In genomic region chr17:64063088-64063487, GRCh38 we compare ENCODE assay signal across 11 cellular contexts. TPM values are rescaled to one million over a fixed set of nuclear protein-coding genes. Genes with fewer than 3 reads are reported as not detected.
A peak's percentile ranks its signal among the peaks of the same experiment; 100 is the strongest.
DNase-seq lines count a peak whose midpoint lies in the region; TF ChIP-seq lines count a peak whose summit lies in the region.
"Had no signal": no experiment of that assay in that cellular context is flagged by ENCODE, and none has a peak within 500 bp of the region (broad histone marks: within the 10 kb centered on the region; RNA-seq: fewer than 3 reads in every experiment).

No MANE protein-coding gene starts in this region.

- no peaks in the 10 kb centered on the region for H3K9me3 Mint-ChIP-seq in activated naive CD4-positive, alpha-beta T cell treated with anti-CD3 and anti-CD28 coated beads for 36 hours

- DNase-seq in activated naive CD4-positive, alpha-beta T cell treated with anti-CD3 and anti-CD28 coated beads for 36 hours, result peak; percentile 38
- DNase-seq in activated naive CD4-positive, alpha-beta T cell treated with anti-CD3 and anti-CD28 coated beads, Interleukin-2, amount 50 U/mL, for 16 hours, result no peak
- DNase-seq in OCI-LY7 (ENCODE audit: low spot score) (peak; percentile 60), thyroid gland (no peak), iPS-NIHi11 (ENCODE audit: low spot score) (no peak), C1 segment of cervical spinal cord (lab: John Stamatoyannopoulos, UW) (no peak), cerebellar cortex (ENCODE audit: low spot score) (no peak)
- DNase-seq in effector memory CD4-positive, alpha-beta T cell, result no peak
- DNase-seq: NCI-H1694 treated with DMSO at 0.1 percent for 48 hours, SW 1271, testis had no signal

- no peak for TF ChIP-seq POLR2A in thyroid gland (IDR thresholded peaks at IDR 0.05)

- peak overlapping the region; percentile 66 for H3K27ac Mint-ChIP-seq in activated naive CD4-positive, alpha-beta T cell treated with anti-CD3 and anti-CD28 coated beads for 36 hours

- no peaks in the 10 kb centered on the region for H3K27me3 ChIP-seq in effector memory CD4-positive, alpha-beta T cell (replicated peaks; ENCODE audit: control insufficient read depth, insufficient read depth, low read length, poor library complexity, severe bottlenecking)
- H3K27me3 ChIP-seq in thyroid gland, result no peaks in the 10 kb centered on the region
- H3K27me3 ChIP-seq: testis had no signal

- H3K36me3 Mint-ChIP-seq in activated naive CD4-positive, alpha-beta T cell treated with anti-CD3 and anti-CD28 coated beads for 36 hours (ENCODE audit: low read depth), result peaks cover 26% of the 10 kb centered on the region

- no peaks in the 10 kb centered on the region for H4K20me1 ChIP-seq in OCI-LY7 (ENCODE audit: insufficient read depth, low read length)

- H3K4me1 Mint-ChIP-seq in activated naive CD4-positive, alpha-beta T cell treated with anti-CD3 and anti-CD28 coated beads for 36 hours (ENCODE audit: low read depth), result peaks cover 68% of the 10 kb centered on the region

- no peaks in the 10 kb centered on the region for H3K79me2 ChIP-seq in OCI-LY7 (ENCODE audit: insufficient read depth, low read depth, low read length)

- H3K27me3 Mint-ChIP-seq in activated naive CD4-positive, alpha-beta T cell treated with anti-CD3 and anti-CD28 coated beads for 36 hours (ENCODE audit: low read depth), result no peaks in the 10 kb centered on the region

- H3K27ac ChIP-seq in OCI-LY7 (ENCODE audit: low read depth, low read length, poor library complexity, severe bottlenecking) (peak overlapping the region; percentile 36), thyroid gland (peak overlapping the region in 2 of 3 donors; percentile 59 to 67)
- peak overlapping the region; percentile 43 for H3K27ac ChIP-seq in effector memory CD4-positive, alpha-beta T cell (ENCODE audit: insufficient read depth, low read length, poor library complexity, severe bottlenecking)
- H3K27ac ChIP-seq: testis had no signal

- 77 to 83% methylated on average over 5 of the region's 5 CpGs for WGBS in thyroid gland, 2 donors

- no peaks in the 10 kb centered on the region for H3K9me2 ChIP-seq in OCI-LY7 (ENCODE audit: insufficient read depth, low read length)

- H3K4me1 ChIP-seq in OCI-LY7 (ENCODE audit: insufficient read depth, low read length, poor library complexity, severe bottlenecking), result peaks cover 64% of the 10 kb centered on the region
- peaks cover 48% of the 10 kb centered on the region for H3K4me1 ChIP-seq in effector memory CD4-positive, alpha-beta T cell (ENCODE audit: control insufficient read depth, insufficient read depth, low read length, poor library complexity, severe bottlenecking)
- peaks cover 9 to 14% of the 10 kb centered on the region in 2 donors for H3K4me1 ChIP-seq in thyroid gland
- H3K4me1 ChIP-seq: testis had no signal

- H2AFZ ChIP-seq in OCI-LY7 (ENCODE audit: low read length), result peak overlapping the region; percentile 15; the same call in 1 of the 2 replicates

- BruUV-seq in OCI-LY7 (replicated peaks; lab: Mats Ljungman, UMichigan), result no TSS peak

- H3K4me3 Mint-ChIP-seq in activated naive CD4-positive, alpha-beta T cell treated with anti-CD3 and anti-CD28 coated beads for 36 hours, result no peak overlapping the region

- CTCF ChIA-PET in activated naive CD4-positive, alpha-beta T cell treated with anti-CD3 and anti-CD28 coated beads for 36 hours (lab: Charles Lee), result interaction anchor here (0.6 to 9.3 kb wide), 20 partner anchors 9 to 219 kb away, joined by 3 to 189 read pairs (median 6); partner anchors contain the start of genes CSHL1 and ERN1
- CTCF ChIA-PET in OCI-LY7 (lab: Charles Lee; ENCODE audit: unreplicated experiment), result interaction anchor here (0.6 to 4.6 kb wide), 6 partner anchors 13 to 351 kb away, joined by 3 to 41 read pairs (median 4); no protein-coding TSS in a partner anchor

- H3K4me3 ChIP-seq in OCI-LY7 (ENCODE audit: low read depth, low read length, poor library complexity, severe bottlenecking), result no peak overlapping the region
- no peak overlapping the region for H3K4me3 ChIP-seq in effector memory CD4-positive, alpha-beta T cell (ENCODE audit: insufficient read depth, low read depth, low read length, poor library complexity, severe bottlenecking)
- no peak overlapping the region for H3K4me3 ChIP-seq in thyroid gland (replicated peaks in 1 of 3)
- H3K4me3 ChIP-seq: testis had no signal

- H3K9me3 ChIP-seq in OCI-LY7 (ENCODE audit: low read length), result 0 out of 2 replicates have a peak, but pooled peaks cover 2% of the 10 kb centered on the region
- no peaks in the 10 kb centered on the region for H3K9me3 ChIP-seq in effector memory CD4-positive, alpha-beta T cell (ENCODE audit: control insufficient read depth, low read length)
- no peaks in the 10 kb centered on the region for H3K9me3 ChIP-seq in thyroid gland
- H3K9me3 ChIP-seq: testis had no signal

- intact Hi-C loops in activated naive CD4-positive, alpha-beta T cell treated with anti-CD3 and anti-CD28 coated beads for 36 hours (cut with micrococcal nuclease), result loop anchor here (1.0 kb wide), 2 partner anchors 67 to 219 kb away; partner anchors contain the start of gene ERN1
- intact Hi-C loops in OCI-LY7 (cut with micrococcal nuclease; ENCODE audit: unreplicated experiment), result loop anchor here (1.0 kb wide), 2 partner anchors 10 to 70 kb away; no protein-coding TSS in a partner anchor
- intact Hi-C loops in thyroid gland (cut with DNase I), result loop anchor here (2.0 kb wide), 1 partner anchor 68 kb away; the partner anchor contains the start of gene ERN1

- TF ChIP-seq CTCF in OCI-LY7 (conservative IDR thresholded peaks at IDR 0.05; ENCODE audit: low read length), result no peak
- no peak for TF ChIP-seq CTCF in thyroid gland (IDR thresholded peaks at IDR 0.05)

- H3K36me3 ChIP-seq in OCI-LY7 (ENCODE audit: insufficient read depth, low read length) (peaks cover 46% of the 10 kb centered on the region), thyroid gland (peaks cover 3 to 11% of the 10 kb centered on the region in 2 donors)
- H3K36me3 ChIP-seq in effector memory CD4-positive, alpha-beta T cell (ENCODE audit: control insufficient read depth, insufficient read depth, low read length), result peaks cover 42% of the 10 kb centered on the region

- POLR2A ChIA-PET in OCI-LY7 (lab: Charles Lee), result interaction anchor here (0.6 to 2.1 kb wide), 7 partner anchors 12 to 167 kb away, joined by 3 to 17 read pairs (median 5); partner anchors contain the start of gene ERN1

- peak overlapping the region; percentile 47 for H3K4me2 ChIP-seq in OCI-LY7 (ENCODE audit: low read length)

RNA-seq across cellular contexts. Expression of gene ICAM2, which starts 42.7 kb away (rescaled TPM):
- 10 to 100 TPM; 41.6 to 41.9 TPM for total RNA-seq in activated naive CD4-positive, alpha-beta T cell treated with anti-CD3 and anti-CD28 coated beads for 36 hours
- 76.4 and 112 TPM in 2 replicates for total RNA-seq in OCI-LY7 (2014; rRNA removed; shearing (Covaris generic))
- 79.1 and 88.7 TPM in 2 replicates for total RNA-seq in OCI-LY7 (2022)
- total RNA-seq in thyroid gland, result 10 to 100 TPM; 20.3 to 41.8 (median 30.6) TPM

Comparison
In these comparisons a context has a peak if more than half of its experiments do, and no peak if none do; other contexts are left out.
1. DNase-seq: peak in activated naive CD4-positive, alpha-beta T cell treated with anti-CD3 and anti-CD28 coated beads for 36 hours (single experiment) and OCI-LY7 (single experiment); none in activated naive CD4-positive, alpha-beta T cell treated with anti-CD3 and anti-CD28 coated beads, Interleukin-2, amount 50 U/mL, for 16 hours (single experiment), effector memory CD4-positive, alpha-beta T cell (0 of 3), thyroid gland (0 of 2), iPS-NIHi11 (single experiment), C1 segment of cervical spinal cord (0 of 14) and cerebellar cortex (single experiment).
2. Peak in every context shown above with its lines, with median percentiles within 50 percentile points of each other: H3K27ac ChIP-seq.